Comparison of ENCODE assay signal across 8 cellular contexts in genomic region chr2:20446280-20446916, GRCh38. TPM values are rescaled to one million over a fixed set of nuclear protein-coding genes. Genes with fewer than 3 reads are reported as not detected.
DNase-seq lines count a peak whose midpoint lies in the region; ATAC-seq and TF ChIP-seq lines count a peak whose summit lies in the region.

No MANE protein-coding gene starts in this region.

- peak overlapping the region; percentile 97 for H3K27ac ChIP-seq in right cardiac atrium (ENCODE audit: low read length)

- intact Hi-C loops in right cardiac atrium (cut with DNase I): loop anchor here (2.0 to 5.0 kb wide), 4 partner anchors 131 to 191 kb away; no protein-coding TSS in a partner anchor

- H3K36me3 ChIP-seq in H7 (replicated peaks; ENCODE audit: control insufficient read depth, insufficient read depth, low read length) (no peaks in the 10 kb centered on the region), skeletal muscle satellite cell (ENCODE audit: insufficient read depth, low read length) (peaks cover 22% of the 10 kb centered on the region)

- CTCF ChIA-PET in WTC11 (lab: Charles Lee): interaction anchor here (0.6 to 4.8 kb wide), 28 partner anchors 14 to 340 kb away, joined by 3 to 118 read pairs (median 4); partner anchors contain the start of genes GDF7, HS1BP3 and SDC1

- ATAC-seq in WTC11: no peak
- peak in 1 of 2 donors; percentile 0 for ATAC-seq in right cardiac atrium

- H3K27ac Mint-ChIP-seq in WTC11: no peak overlapping the region

- no peaks in the 10 kb centered on the region for H3K36me3 Mint-ChIP-seq in WTC11

- peaks cover 5% of the 10 kb centered on the region for H3K4me1 ChIP-seq in right cardiac atrium (ENCODE audit: control insufficient read depth, insufficient read depth, low read length)
- H3K4me1 ChIP-seq in skeletal muscle satellite cell (ENCODE audit: control insufficient read depth, insufficient read depth, low read length): peaks cover 40% of the 10 kb centered on the region

- peak overlapping the region; percentile 73 for H3K4me3 ChIP-seq in H7 (ENCODE audit: insufficient read depth, low read depth, low read length)
- peak overlapping the region; percentile 81 for H3K4me3 ChIP-seq in right cardiac atrium (ENCODE audit: low read length)
- peak overlapping the region; percentile 80 for H3K4me3 ChIP-seq in skeletal muscle satellite cell (ENCODE audit: low read length)

- H3K9me3 ChIP-seq in right cardiac atrium (ENCODE audit: control insufficient read depth, low read length): no peaks in the 10 kb centered on the region
- no peaks in the 10 kb centered on the region for H3K9me3 ChIP-seq in skeletal muscle satellite cell (replicated peaks; ENCODE audit: low read length)

- peaks cover 19% of the 10 kb centered on the region; the same call in 1 of the 2 replicates for H3K27me3 ChIP-seq in H7 (ENCODE audit: control insufficient read depth, insufficient read depth, low read length)
- no peaks in the 10 kb centered on the region for H3K27me3 ChIP-seq in right cardiac atrium (ENCODE audit: control insufficient read depth, insufficient read depth)
- H3K27me3 ChIP-seq in skeletal muscle satellite cell (ENCODE audit: control insufficient read depth, insufficient read depth, low read length): no peaks in the 10 kb centered on the region

- H3K9me3 Mint-ChIP-seq in WTC11: no peaks in the 10 kb centered on the region

- POLR2A ChIA-PET in WTC11 (lab: Charles Lee): interaction anchor here (0.6 to 3.4 kb wide), 61 partner anchors 9 to 376 kb away, joined by 3 to 42 read pairs (median 5); partner anchors contain the start of genes GDF7, HS1BP3 and LDAH

- peak overlapping the region; percentile 94 for H3K4me2 ChIP-seq in skeletal muscle satellite cell (ENCODE audit: low read length)

- WGBS in right cardiac atrium: 4% methylated on average over 41 of the region's 41 CpGs

- DNase-seq in H7 (no peak), WTC11 (ENCODE audit: low spot score) (no peak), right cardiac atrium (peak in 2 of 3 donors; percentile 45 to 71), NCI-H748 treated with DMSO at 0.1 percent for 48 hours (lab: John Stamatoyannopoulos, UW) (no peak), NCI-H146 (lab: John Stamatoyannopoulos, UW) (no peak), HK-2 (ENCODE audit: unreplicated experiment) (no peak), NCI-H2171 (lab: John Stamatoyannopoulos, UW) (no peak)

- peaks cover 38% of the 10 kb centered on the region for H3K4me1 Mint-ChIP-seq in WTC11

- H3K9ac ChIP-seq in skeletal muscle satellite cell (ENCODE audit: low read depth, low read length): peak overlapping the region; percentile 96

- TF ChIP-seq CTCF in WTC11 (IDR thresholded peaks at IDR 0.05): no peak

- peaks cover 54% of the 10 kb centered on the region for H3K27me3 Mint-ChIP-seq in WTC11 (ENCODE audit: low read depth)

- peak overlapping the region; percentile 63 for H3K4me3 Mint-ChIP-seq in WTC11

TF ChIP-seq in WTC11, 78 proteins besides CTCF, POLR2A, EP300 and RAD21:
- TF ChIP-seq, protein P1, sequence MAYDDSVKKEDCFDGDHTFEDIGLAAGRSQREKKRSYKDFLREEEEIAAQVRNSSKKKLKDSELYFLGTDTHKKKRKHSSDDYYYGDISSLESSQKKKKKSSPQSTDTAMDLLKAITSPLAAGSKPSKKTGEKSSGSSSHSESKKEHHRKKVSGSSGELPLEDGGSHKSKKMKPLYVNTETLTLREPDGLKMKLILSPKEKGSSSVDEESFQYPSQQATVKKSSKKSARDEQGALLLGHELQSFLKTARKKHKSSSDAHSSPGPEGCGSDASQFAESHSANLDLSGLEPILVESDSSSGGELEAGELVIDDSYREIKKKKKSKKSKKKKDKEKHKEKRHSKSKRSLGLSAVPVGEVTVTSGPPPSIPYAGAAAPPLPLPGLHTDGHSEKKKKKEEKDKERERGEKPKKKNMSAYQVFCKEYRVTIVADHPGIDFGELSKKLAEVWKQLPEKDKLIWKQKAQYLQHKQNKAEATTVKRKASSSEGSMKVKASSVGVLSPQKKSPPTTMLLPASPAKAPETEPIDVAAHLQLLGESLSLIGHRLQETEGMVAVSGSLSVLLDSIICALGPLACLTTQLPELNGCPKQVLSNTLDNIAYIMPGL (CRISPR knock-in tag; IDR thresholded peaks at IDR 0.05): peak; percentile 11; the same call in 1 of the 2 replicates
- TF ChIP-seq, protein P2, sequence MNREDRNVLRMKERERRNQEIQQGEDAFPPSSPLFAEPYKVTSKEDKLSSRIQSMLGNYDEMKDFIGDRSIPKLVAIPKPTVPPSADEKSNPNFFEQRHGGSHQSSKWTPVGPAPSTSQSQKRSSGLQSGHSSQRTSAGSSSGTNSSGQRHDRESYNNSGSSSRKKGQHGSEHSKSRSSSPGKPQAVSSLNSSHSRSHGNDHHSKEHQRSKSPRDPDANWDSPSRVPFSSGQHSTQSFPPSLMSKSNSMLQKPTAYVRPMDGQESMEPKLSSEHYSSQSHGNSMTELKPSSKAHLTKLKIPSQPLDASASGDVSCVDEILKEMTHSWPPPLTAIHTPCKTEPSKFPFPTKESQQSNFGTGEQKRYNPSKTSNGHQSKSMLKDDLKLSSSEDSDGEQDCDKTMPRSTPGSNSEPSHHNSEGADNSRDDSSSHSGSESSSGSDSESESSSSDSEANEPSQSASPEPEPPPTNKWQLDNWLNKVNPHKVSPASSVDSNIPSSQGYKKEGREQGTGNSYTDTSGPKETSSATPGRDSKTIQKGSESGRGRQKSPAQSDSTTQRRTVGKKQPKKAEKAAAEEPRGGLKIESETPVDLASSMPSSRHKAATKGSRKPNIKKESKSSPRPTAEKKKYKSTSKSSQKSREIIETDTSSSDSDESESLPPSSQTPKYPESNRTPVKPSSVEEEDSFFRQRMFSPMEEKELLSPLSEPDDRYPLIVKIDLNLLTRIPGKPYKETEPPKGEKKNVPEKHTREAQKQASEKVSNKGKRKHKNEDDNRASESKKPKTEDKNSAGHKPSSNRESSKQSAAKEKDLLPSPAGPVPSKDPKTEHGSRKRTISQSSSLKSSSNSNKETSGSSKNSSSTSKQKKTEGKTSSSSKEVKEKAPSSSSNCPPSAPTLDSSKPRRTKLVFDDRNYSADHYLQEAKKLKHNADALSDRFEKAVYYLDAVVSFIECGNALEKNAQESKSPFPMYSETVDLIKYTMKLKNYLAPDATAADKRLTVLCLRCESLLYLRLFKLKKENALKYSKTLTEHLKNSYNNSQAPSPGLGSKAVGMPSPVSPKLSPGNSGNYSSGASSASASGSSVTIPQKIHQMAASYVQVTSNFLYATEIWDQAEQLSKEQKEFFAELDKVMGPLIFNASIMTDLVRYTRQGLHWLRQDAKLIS (CRISPR knock-in tag; IDR thresholded peaks at IDR 0.05; ENCODE audit: borderline replicate concordance): no peak
- TF ChIP-seq, protein P3, sequence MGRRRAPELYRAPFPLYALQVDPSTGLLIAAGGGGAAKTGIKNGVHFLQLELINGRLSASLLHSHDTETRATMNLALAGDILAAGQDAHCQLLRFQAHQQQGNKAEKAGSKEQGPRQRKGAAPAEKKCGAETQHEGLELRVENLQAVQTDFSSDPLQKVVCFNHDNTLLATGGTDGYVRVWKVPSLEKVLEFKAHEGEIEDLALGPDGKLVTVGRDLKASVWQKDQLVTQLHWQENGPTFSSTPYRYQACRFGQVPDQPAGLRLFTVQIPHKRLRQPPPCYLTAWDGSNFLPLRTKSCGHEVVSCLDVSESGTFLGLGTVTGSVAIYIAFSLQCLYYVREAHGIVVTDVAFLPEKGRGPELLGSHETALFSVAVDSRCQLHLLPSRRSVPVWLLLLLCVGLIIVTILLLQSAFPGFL (CRISPR knock-in tag; IDR thresholded peaks at IDR 0.05; ENCODE audit: borderline replicate concordance): no peak
- TF ChIP-seq, protein P4, sequence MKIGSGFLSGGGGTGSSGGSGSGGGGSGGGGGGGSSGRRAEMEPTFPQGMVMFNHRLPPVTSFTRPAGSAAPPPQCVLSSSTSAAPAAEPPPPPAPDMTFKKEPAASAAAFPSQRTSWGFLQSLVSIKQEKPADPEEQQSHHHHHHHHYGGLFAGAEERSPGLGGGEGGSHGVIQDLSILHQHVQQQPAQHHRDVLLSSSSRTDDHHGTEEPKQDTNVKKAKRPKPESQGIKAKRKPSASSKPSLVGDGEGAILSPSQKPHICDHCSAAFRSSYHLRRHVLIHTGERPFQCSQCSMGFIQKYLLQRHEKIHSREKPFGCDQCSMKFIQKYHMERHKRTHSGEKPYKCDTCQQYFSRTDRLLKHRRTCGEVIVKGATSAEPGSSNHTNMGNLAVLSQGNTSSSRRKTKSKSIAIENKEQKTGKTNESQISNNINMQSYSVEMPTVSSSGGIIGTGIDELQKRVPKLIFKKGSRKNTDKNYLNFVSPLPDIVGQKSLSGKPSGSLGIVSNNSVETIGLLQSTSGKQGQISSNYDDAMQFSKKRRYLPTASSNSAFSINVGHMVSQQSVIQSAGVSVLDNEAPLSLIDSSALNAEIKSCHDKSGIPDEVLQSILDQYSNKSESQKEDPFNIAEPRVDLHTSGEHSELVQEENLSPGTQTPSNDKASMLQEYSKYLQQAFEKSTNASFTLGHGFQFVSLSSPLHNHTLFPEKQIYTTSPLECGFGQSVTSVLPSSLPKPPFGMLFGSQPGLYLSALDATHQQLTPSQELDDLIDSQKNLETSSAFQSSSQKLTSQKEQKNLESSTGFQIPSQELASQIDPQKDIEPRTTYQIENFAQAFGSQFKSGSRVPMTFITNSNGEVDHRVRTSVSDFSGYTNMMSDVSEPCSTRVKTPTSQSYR (CRISPR knock-in tag; IDR thresholded peaks at IDR 0.05): 0 out of 2 replicates have a peak, but pooled peaks have one; percentile 30

RNA-seq across cellular contexts. Expression of gene RHOB, which starts 0.5 kb away (rescaled TPM):
- 97.0 and 123 TPM in 2 replicates for total RNA-seq in H7 (2014; rRNA removed; shearing (Covaris generic))
- total RNA-seq in WTC11 (2021) (20.4 to 23.2 TPM (median 22.7 TPM) in 3 replicates), right cardiac atrium (100 to 1,000 TPM; 141 to 365 (median 217) TPM)
- polyA plus RNA-seq in right cardiac atrium: 315 TPM
- 55.0 and 60.3 TPM in 2 replicates for total RNA-seq in skeletal muscle satellite cell (2012; rRNA removed)

Comparison
In these comparisons a context has a peak if more than half of its experiments do, and no peak if none do; other contexts are left out.
1. DNase-seq: peak in right cardiac atrium (2 of 3); none in H7 (single experiment), WTC11 (single experiment), NCI-H748 treated with DMSO at 0.1 percent for 48 hours (single experiment), NCI-H146 (single experiment), HK-2 (single experiment) and NCI-H2171 (single experiment).
2. Peak in every context shown above with its lines, with median percentiles within 50 percentile points of each other: H3K4me3 ChIP-seq.